Comparison of ENCODE assay signal across 21 cellular contexts in the genomic region with DNA sequence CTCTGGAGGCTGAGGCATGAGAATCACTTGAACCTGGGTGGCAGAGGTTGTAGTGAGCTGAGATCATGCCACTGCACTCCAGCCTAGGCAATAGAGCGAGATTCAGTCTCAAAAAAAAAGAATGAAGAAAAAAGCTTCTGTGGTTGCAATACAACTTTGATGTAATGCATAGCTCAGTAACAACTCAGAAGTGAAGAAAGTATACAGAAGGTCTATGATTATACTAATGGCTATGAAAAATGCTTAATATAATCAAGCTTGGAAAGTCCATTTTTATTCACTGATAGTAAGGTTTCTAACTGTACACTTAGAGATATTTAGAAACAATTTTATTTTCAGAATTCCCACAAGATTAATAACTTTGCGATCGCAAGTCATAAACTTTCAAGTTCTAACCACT.
DNase-seq lines count a peak whose midpoint lies in the region; ATAC-seq, FAIRE-seq and TF ChIP-seq lines count a peak whose summit lies in the region.
"Had no signal": no experiment of that assay in that cellular context is flagged by ENCODE, and none has a peak within 500 bp of the region (broad histone marks: within the 10 kb centered on the region; RNA-seq: fewer than 3 reads in every experiment).

No MANE protein-coding gene starts in this region.

- H3K4me1 Mint-ChIP-seq in astrocyte (ENCODE audit: low read depth, unreplicated experiment), result peaks cover 68% of the 10 kb centered on the region

- H3K4me3 Mint-ChIP-seq in astrocyte (ENCODE audit: unreplicated experiment), result no peak overlapping the region
- H3K4me3 Mint-ChIP-seq: CD4-positive, alpha-beta memory T cell had no signal

- no peaks in the 10 kb centered on the region for H3K9me2 ChIP-seq in GM23248 (ENCODE audit: insufficient read depth)

- H3K79me2 ChIP-seq in GM23248 (ENCODE audit: insufficient read depth), result peaks cover 7% of the 10 kb centered on the region; the same call in 1 of the 2 replicates
- no peaks in the 10 kb centered on the region for H3K79me2 ChIP-seq in astrocyte (ENCODE audit: insufficient read depth, low read length)
- no peaks in the 10 kb centered on the region for H3K79me2 ChIP-seq in smooth muscle cell (ENCODE audit: low read depth)

- H3K9me3 ChIP-seq in GM23248 (ENCODE audit: low read depth) (no peaks in the 10 kb centered on the region), astrocyte (ENCODE audit: insufficient read depth, low read depth, low read length) (no peaks in the 10 kb centered on the region), smooth muscle cell (replicated peaks; ENCODE audit: low read depth) (no peaks in the 10 kb centered on the region), HAP-1 (no peaks in the 10 kb centered on the region)
- H3K9me3 ChIP-seq: A549 had no signal

- H3K27me3 Mint-ChIP-seq in astrocyte (ENCODE audit: low read depth, unreplicated experiment), result no peaks in the 10 kb centered on the region

- H2AFZ ChIP-seq in GM23248, result no peak overlapping the region
- H2AFZ ChIP-seq in astrocyte (ENCODE audit: low read depth, low read length), result no peak overlapping the region
- H2AFZ ChIP-seq in smooth muscle cell (ENCODE audit: low read depth), result peak overlapping the region; percentile 17

- no peak for FAIRE-seq in astrocyte (lab: Jason Lieb, UNC)
- FAIRE-seq: A549, GM12891, K562 had no signal

- H3K27ac Mint-ChIP-seq in astrocyte (ENCODE audit: unreplicated experiment), result peak overlapping the region; percentile 99
- H3K27ac Mint-ChIP-seq: CD4-positive, alpha-beta memory T cell had no signal

- DNase-seq in GM23248 (peak; percentile 30), astrocyte (ENCODE audit: low read depth) (no peak), iris pigment epithelial cell (ENCODE audit: low read depth) (peak; percentile 26), smooth muscle cell (lab: John Stamatoyannopoulos, UW; ENCODE audit: unreplicated experiment) (no peak), NCI-H510A (lab: John Stamatoyannopoulos, UW) (no peak), HAP-1 (ENCODE audit: low spot score in 2 of 2) (no peak)
- DNase-seq: C1 segment of cervical spinal cord, COR-L47, GDM1, Kasumi-1, NCI-H1105 treated with DMSO at 0.1 percent for 48 hours, NCI-H2029, NCI-H446, NCI-H69, RPMI8226, SHP77 had no signal

- peaks cover 3% of the 10 kb centered on the region for H3K9me3 Mint-ChIP-seq in astrocyte (ENCODE audit: unreplicated experiment)
- H3K9me3 Mint-ChIP-seq: CD4-positive, alpha-beta memory T cell had no signal

- H4K20me1 ChIP-seq in GM23248 (ENCODE audit: insufficient read depth) (no peaks in the 10 kb centered on the region), astrocyte (ENCODE audit: insufficient read depth, low read length) (no peaks in the 10 kb centered on the region), smooth muscle cell (ENCODE audit: low read depth) (no peaks in the 10 kb centered on the region)

- H3K9ac ChIP-seq in GM23248 (no peak overlapping the region), astrocyte (ENCODE audit: low read length) (no peak overlapping the region), smooth muscle cell (ENCODE audit: low read depth) (peak overlapping the region; percentile 11)

- H3K4me1 ChIP-seq in GM23248 (ENCODE audit: insufficient read depth) (peaks cover 27% of the 10 kb centered on the region; the same call in 1 of the 2 replicates), astrocyte (ENCODE audit: insufficient read depth, low read length) (peaks cover 11% of the 10 kb centered on the region), smooth muscle cell (ENCODE audit: low read depth) (peaks cover 14% of the 10 kb centered on the region), HAP-1 (peaks cover 26% of the 10 kb centered on the region)

- peaks cover 10% of the 10 kb centered on the region for H3K36me3 Mint-ChIP-seq in astrocyte (ENCODE audit: low read depth, unreplicated experiment)
- H3K36me3 Mint-ChIP-seq: CD4-positive, alpha-beta memory T cell had no signal

- H3K27ac ChIP-seq in GM23248 (peak overlapping the region; percentile 49), astrocyte (ENCODE audit: low read depth, low read length) (no peak overlapping the region), smooth muscle cell (ENCODE audit: low read depth) (peak overlapping the region; percentile 63)

- no peak overlapping the region for H3K4me3 ChIP-seq in GM23248
- no peak overlapping the region for H3K4me3 ChIP-seq in astrocyte (ENCODE audit: insufficient read depth, low read depth, low read length)
- H3K4me3 ChIP-seq in smooth muscle cell, result no peak overlapping the region
- H3K4me3 ChIP-seq in HAP-1, result no peak overlapping the region
- H3K4me3 ChIP-seq: A549, K562 had no signal

- in situ Hi-C loops in GM23248 (cut with MboI), result no loop called here
- in situ Hi-C loops in HAP-1 (cut with MboI; ENCODE audit: low sequenced_read_pairs), result no loop called here

- H3K27me3 ChIP-seq in GM23248 (replicated peaks; ENCODE audit: insufficient read depth) (no peaks in the 10 kb centered on the region), astrocyte (ENCODE audit: insufficient read depth, low read length) (no peaks in the 10 kb centered on the region), smooth muscle cell (ENCODE audit: low read depth) (no peaks in the 10 kb centered on the region), HAP-1 (ENCODE audit: low read depth) (no peaks in the 10 kb centered on the region)

- 96 to 100% methylated on average over 3 of the region's 3 CpGs for WGBS in GM23248 (ENCODE audit: low coverage in 1 of 2, low lambda C conversion rate in 2 of 2, missing lambda C conversion rate in 2 of 2), 2 experiments
- WGBS in smooth muscle cell (ENCODE audit: low lambda C conversion rate), result 87% methylated on average over 3 of the region's 3 CpGs

- H3K4me2 ChIP-seq in GM23248 (ENCODE audit: unreplicated experiment), result no peak overlapping the region
- H3K4me2 ChIP-seq in astrocyte (ENCODE audit: low read length), result no peak overlapping the region
- H3K4me2 ChIP-seq in smooth muscle cell, result peak overlapping the region; percentile 7
- H3K4me2 ChIP-seq: A549 had no signal

- H3F3A ChIP-seq in GM23248 (ENCODE audit: insufficient read depth) (peaks cover 19% of the 10 kb centered on the region), smooth muscle cell (ENCODE audit: low read depth) (no peaks in the 10 kb centered on the region)

- ATAC-seq in HG03196 (IDR thresholded peaks at IDR 0.05; ENCODE audit: unreplicated experiment), result no peak
- ATAC-seq: K562 had no signal

- TF ChIP-seq CTCF in astrocyte (IDR thresholded peaks at IDR 0.05; ENCODE audit: insufficient read depth, low read depth, low read length) (no peak), smooth muscle cell (IDR thresholded peaks at IDR 0.05; ENCODE audit: borderline replicate concordance, insufficient read depth, poor library complexity, severe bottlenecking) (no peak)

- no peaks in the 10 kb centered on the region for H3K36me3 ChIP-seq in GM23248 (ENCODE audit: low read depth)
- no peaks in the 10 kb centered on the region for H3K36me3 ChIP-seq in astrocyte (ENCODE audit: insufficient read depth, low read length)
- H3K36me3 ChIP-seq in smooth muscle cell (ENCODE audit: low read depth), result no peaks in the 10 kb centered on the region
- H3K36me3 ChIP-seq in HAP-1 (replicated peaks), result no peaks in the 10 kb centered on the region

Comparison
In these comparisons a context has a peak if more than half of its experiments do, and no peak if none do; other contexts are left out.
1. DNase-seq: peak in GM23248 (single experiment) and iris pigment epithelial cell (single experiment); none in astrocyte (single experiment), smooth muscle cell (single experiment), NCI-H510A (single experiment) and HAP-1 (0 of 2).